1 cellular context compared by ENCODE assay signal in genomic region chr13:99982021-99982740, GRCh38.
TF ChIP-seq lines count a peak whose summit lies in the region.

No MANE protein-coding gene starts in this region.

TF ChIP-seq in WTC11, 78 proteins besides CTCF, POLR2A, EP300 and RAD21 (continued from another document):
- TF ChIP-seq, protein P1, sequence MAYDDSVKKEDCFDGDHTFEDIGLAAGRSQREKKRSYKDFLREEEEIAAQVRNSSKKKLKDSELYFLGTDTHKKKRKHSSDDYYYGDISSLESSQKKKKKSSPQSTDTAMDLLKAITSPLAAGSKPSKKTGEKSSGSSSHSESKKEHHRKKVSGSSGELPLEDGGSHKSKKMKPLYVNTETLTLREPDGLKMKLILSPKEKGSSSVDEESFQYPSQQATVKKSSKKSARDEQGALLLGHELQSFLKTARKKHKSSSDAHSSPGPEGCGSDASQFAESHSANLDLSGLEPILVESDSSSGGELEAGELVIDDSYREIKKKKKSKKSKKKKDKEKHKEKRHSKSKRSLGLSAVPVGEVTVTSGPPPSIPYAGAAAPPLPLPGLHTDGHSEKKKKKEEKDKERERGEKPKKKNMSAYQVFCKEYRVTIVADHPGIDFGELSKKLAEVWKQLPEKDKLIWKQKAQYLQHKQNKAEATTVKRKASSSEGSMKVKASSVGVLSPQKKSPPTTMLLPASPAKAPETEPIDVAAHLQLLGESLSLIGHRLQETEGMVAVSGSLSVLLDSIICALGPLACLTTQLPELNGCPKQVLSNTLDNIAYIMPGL (CRISPR knock-in tag; IDR thresholded peaks at IDR 0.05): peak; percentile 13; the same call in 1 of the 2 replicates
- no peak for TF ChIP-seq OVOL2 (CRISPR knock-in tag; IDR thresholded peaks at IDR 0.05; ENCODE audit: borderline replicate concordance)
- no peak for TF ChIP-seq RELA (CRISPR knock-in tag; IDR thresholded peaks at IDR 0.05; ENCODE audit: borderline replicate concordance)
- TF ChIP-seq ZNF232 (CRISPR knock-in tag; IDR thresholded peaks at IDR 0.05): 0 out of 2 replicates have a peak, but pooled peaks have one; percentile 1
- peak; percentile 21; the same call in 1 of the 2 replicates for TF ChIP-seq ETV6 (CRISPR knock-in tag; IDR thresholded peaks at IDR 0.05)
